In the genomic region with DNA sequence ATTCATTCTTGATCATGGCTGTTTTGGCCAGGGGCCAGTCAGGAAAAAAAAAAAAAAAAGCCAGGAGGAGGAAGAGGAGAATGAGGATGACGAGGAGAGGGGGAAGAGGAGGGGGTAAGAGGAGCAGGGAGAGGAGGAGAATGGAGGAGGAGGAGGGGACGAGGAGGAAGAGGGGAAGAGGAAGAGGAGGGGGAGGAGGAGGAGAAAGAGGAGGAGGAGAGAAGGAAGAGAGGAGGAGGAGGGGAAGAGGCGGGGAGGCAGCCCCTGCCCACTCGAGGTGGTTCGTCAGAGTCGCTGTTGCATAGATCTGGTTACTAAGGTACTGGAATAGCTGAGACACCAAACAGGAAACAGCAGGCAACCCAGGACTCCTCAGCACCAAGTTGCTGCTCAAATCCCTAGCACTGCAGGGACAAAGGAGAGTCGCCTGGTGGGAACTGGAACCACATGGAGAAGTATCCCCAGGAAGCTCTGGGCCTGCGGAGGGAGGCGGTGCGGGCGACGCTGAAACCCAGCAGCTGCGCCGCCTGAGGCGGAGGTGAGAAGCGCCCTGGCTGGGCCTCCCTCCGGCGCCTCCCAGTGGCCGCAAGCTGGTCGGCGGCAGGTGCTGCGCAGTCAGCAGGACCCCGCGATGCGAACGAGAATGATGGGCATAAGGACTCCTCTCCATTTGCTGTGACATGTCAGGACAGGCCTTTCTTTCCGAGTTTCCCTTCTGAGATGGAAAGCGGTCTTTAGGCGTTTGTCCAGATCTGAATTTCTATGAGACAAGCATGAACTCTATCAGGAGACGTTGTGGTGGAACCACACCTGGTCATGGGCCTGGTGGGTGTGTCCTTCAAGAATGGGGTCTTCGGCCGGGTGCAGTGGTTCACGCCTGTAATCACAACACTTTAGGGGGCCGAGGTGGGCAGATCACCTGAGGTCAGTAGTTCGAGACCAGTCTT, we compare ENCODE assay signal across 8 cellular contexts. TPM values are rescaled to one million over a fixed set of nuclear protein-coding genes. Genes with fewer than 3 reads are reported as not detected.
DNase-seq lines count a peak whose midpoint lies in the region; ATAC-seq and TF ChIP-seq lines count a peak whose summit lies in the region.

No MANE protein-coding gene starts in this region.

- peak; percentile 86 for ATAC-seq in GM19043 (IDR thresholded peaks at IDR 0.05; ENCODE audit: low read depth, unreplicated experiment)
- peak; percentile 97 for ATAC-seq in stimulated activated naive CD8-positive, alpha-beta T cell treated with anti-CD3 and anti-CD28 coated beads, Interleukin-15, Interleukin-2, amounts not matched to agents 100 U/mL and 50 U/mL, for 24 hours

- H3K79me2 ChIP-seq in neural cell (replicated peaks; ENCODE audit: insufficient read depth, low read length), result no peaks in the 10 kb centered on the region

- peak; percentile 99 for TF ChIP-seq CTCF in AG04450 (IDR thresholded peaks at IDR 0.05; ENCODE audit: low read depth, low read length)
- peak; percentile 99 for TF ChIP-seq CTCF in fibroblast of villous mesenchyme (IDR thresholded peaks at IDR 0.05; ENCODE audit: insufficient read depth, low read depth, low read length)
- TF ChIP-seq CTCF in neural cell (IDR thresholded peaks at IDR 0.05; ENCODE audit: poor library complexity, severe bottlenecking), result peak; percentile 63

- H3F3A ChIP-seq in neural cell (ENCODE audit: insufficient read depth, low read length, poor library complexity, severe bottlenecking), result no peaks in the 10 kb centered on the region

- H3K9me2 ChIP-seq in neural cell (ENCODE audit: insufficient read depth, low read length), result no peaks in the 10 kb centered on the region

- no peak for TF ChIP-seq EP300 in neural cell (conservative IDR thresholded peaks at IDR 0.05; ENCODE audit: poor library complexity, severe bottlenecking)

- peak overlapping the region; percentile 49 for H3K4me3 ChIP-seq in AG04450 (ENCODE audit: low read depth, low read length)
- H3K4me3 ChIP-seq in fibroblast of villous mesenchyme (ENCODE audit: low read depth, low read length), result peak overlapping the region; percentile 34
- H3K4me3 ChIP-seq in neural cell (ENCODE audit: low read length), result no peak overlapping the region

- H3K27ac ChIP-seq in AG04450 (ENCODE audit: low read depth, low read length) (no peak overlapping the region), neural cell (ENCODE audit: low read length) (no peak overlapping the region)

- POLR2A ChIA-PET in AG04450 (lab: Yijun Ruan, JAX), result interaction anchor here (0.8 to 1.2 kb wide), 2 partner anchors 134 to 141 kb away, joined by 4 to 9 read pairs; no protein-coding TSS in a partner anchor

- CTCF ChIA-PET in AG04450 (lab: Charles Lee), result interaction anchor here (0.6 to 7.6 kb wide), 22 partner anchors 9 to 552 kb away, joined by 3 to 129 read pairs (median 4); a partner anchor contains a TSS

- H3K27me3 ChIP-seq in AG04450 (ENCODE audit: control insufficient read depth, insufficient read depth, low read length) (peaks cover 2% of the 10 kb centered on the region), neural cell (ENCODE audit: insufficient read depth, low read depth, low read length) (no peaks in the 10 kb centered on the region)

- H4K20me1 ChIP-seq in neural cell (ENCODE audit: insufficient read depth), result no peaks in the 10 kb centered on the region

- H3K9me3 ChIP-seq in AG04450 (ENCODE audit: control insufficient read depth, insufficient read depth, low read length) (no peaks in the 10 kb centered on the region), neural cell (ENCODE audit: low read length) (no peaks in the 10 kb centered on the region)

- no peak overlapping the region for H2AFZ ChIP-seq in neural cell (ENCODE audit: low read depth, low read length)

- no peak overlapping the region for H3K9ac ChIP-seq in neural cell (ENCODE audit: low read length)

- peak; percentile 15 for TF ChIP-seq RAD21 in neural cell (conservative IDR thresholded peaks at IDR 0.05)

- H3K4me2 ChIP-seq in neural cell (ENCODE audit: low read length), result no peak overlapping the region

- DNase-seq in AG04450 (ENCODE audit: low read depth, low spot score) (peak; percentile 30), HS-27A (ENCODE audit: low read depth) (peak; percentile 57), RPMI7951 (ENCODE audit: low read depth) (peak; percentile 78), fibroblast of villous mesenchyme (ENCODE audit: low read depth) (peak; percentile 69)
- DNase-seq in activated effector memory CD4-positive, alpha-beta T cell treated with anti-CD3 and anti-CD28 coated beads, Interleukin-2, amount 50 U/mL, for 16 hours, result peak; percentile 91
- peak; percentile 83 for DNase-seq in stimulated activated naive CD8-positive, alpha-beta T cell treated with anti-CD3 and anti-CD28 coated beads, Interleukin-15, Interleukin-2, amounts not matched to agents 100 U/mL and 50 U/mL, for 24 hours

- no peaks in the 10 kb centered on the region for H3K36me3 ChIP-seq in neural cell (ENCODE audit: insufficient read depth, low read length)

TF ChIP-seq in neural cell, 6 proteins besides CTCF, POLR2A, EP300 and RAD21:
- TF ChIP-seq MXI1 (conservative IDR thresholded peaks at IDR 0.05; ENCODE audit: poor library complexity, severe bottlenecking) (no peak), SMC3 (conservative IDR thresholded peaks at IDR 0.05; ENCODE audit: poor library complexity) (no peak), TAF1 (IDR thresholded peaks at IDR 0.05; ENCODE audit: low read depth) (no peak), POLR2AphosphoS5 (IDR thresholded peaks at IDR 0.05) (no peak), EZH2 (IDR thresholded peaks at IDR 0.05; ENCODE audit: borderline replicate concordance, insufficient read depth, low read length, poor library complexity, severe bottlenecking) (no peak)
- TF ChIP-seq, protein P1, sequence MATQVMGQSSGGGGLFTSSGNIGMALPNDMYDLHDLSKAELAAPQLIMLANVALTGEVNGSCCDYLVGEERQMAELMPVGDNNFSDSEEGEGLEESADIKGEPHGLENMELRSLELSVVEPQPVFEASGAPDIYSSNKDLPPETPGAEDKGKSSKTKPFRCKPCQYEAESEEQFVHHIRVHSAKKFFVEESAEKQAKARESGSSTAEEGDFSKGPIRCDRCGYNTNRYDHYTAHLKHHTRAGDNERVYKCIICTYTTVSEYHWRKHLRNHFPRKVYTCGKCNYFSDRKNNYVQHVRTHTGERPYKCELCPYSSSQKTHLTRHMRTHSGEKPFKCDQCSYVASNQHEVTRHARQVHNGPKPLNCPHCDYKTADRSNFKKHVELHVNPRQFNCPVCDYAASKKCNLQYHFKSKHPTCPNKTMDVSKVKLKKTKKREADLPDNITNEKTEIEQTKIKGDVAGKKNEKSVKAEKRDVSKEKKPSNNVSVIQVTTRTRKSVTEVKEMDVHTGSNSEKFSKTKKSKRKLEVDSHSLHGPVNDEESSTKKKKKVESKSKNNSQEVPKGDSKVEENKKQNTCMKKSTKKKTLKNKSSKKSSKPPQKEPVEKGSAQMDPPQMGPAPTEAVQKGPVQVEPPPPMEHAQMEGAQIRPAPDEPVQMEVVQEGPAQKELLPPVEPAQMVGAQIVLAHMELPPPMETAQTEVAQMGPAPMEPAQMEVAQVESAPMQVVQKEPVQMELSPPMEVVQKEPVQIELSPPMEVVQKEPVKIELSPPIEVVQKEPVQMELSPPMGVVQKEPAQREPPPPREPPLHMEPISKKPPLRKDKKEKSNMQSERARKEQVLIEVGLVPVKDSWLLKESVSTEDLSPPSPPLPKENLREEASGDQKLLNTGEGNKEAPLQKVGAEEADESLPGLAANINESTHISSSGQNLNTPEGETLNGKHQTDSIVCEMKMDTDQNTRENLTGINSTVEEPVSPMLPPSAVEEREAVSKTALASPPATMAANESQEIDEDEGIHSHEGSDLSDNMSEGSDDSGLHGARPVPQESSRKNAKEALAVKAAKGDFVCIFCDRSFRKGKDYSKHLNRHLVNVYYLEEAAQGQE (IDR thresholded peaks at IDR 0.05; ENCODE audit: borderline replicate concordance), result no peak
TF ChIP-seq in neural cell: peak in this region for 0.

RNA-seq across cellular contexts. Expression of a gene that starts 17.5 kb away (rescaled TPM):
- not detected in 2 replicates for polyA plus RNA-seq in AG04450 (2011; rRNA removed)
- polyA minus RNA-seq in AG04450 (2011; rRNA and poly(A)+ RNA removed), result not detected in 2 replicates
- total RNA-seq in RPMI7951 (2014; rRNA removed; shearing (Covaris generic)), result not detected in 2 replicates
- total RNA-seq in fibroblast of villous mesenchyme, result not detected in 2 replicates
- polyA plus RNA-seq in neural cell, result not detected in 2 replicates
- polyA minus RNA-seq in neural cell, result not detected in 2 replicates

Comparison
In these comparisons a context has a peak if more than half of its experiments do, and no peak if none do; other contexts are left out.
1. DNase-seq: peak in every context shown above with its lines; median percentile 91 in activated effector memory CD4-positive, alpha-beta T cell treated with anti-CD3 and anti-CD28 coated beads, Interleukin-2, amount 50 U/mL, for 16 hours; 83 in stimulated activated naive CD8-positive, alpha-beta T cell treated with anti-CD3 and anti-CD28 coated beads, Interleukin-15, Interleukin-2, amounts not matched to agents 100 U/mL and 50 U/mL, for 24 hours; 78 in RPMI7951; 69 in fibroblast of villous mesenchyme; 57 in HS-27A; 30 in AG04450.